8 cellular contexts compared by ENCODE assay signal in the genomic region with DNA sequence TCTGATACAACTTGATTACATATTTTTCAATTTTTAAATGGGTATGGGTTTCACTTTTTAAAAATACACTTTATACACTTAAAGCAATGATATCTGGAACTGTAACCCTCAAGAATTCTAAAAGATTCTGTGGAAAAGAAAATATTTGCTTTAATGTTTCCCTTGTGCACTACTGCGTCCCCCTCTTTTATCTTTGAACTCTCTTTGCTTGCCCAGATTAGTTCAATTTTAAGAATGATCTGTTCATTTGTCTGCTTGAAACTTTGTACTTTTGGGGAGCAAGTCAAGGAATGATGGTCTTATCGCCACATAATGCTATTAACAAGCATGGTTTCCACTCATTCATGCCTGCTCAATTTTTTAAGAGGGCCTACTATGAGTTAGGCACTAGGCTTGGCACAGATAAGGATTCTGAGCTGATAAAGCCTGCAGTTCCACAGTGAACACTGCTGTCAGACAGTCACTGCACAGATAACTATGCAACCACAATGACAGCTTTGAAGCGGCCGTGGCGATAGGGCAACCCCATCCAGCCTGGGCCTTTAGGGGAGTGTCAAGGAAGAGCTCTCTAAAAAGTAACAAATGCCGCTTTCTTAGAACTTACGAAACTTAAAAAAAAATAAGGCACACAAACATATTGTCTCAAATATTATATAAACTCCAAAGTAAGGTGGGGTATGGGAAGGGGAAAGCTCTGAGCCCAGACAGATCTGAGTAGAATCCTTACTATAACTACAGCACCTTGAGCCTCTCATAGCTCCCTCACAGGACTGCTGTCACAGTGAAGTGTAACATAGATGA. TPM values are rescaled to one million over a fixed set of nuclear protein-coding genes. Genes with fewer than 3 reads are reported as not detected.
DNase-seq lines count a peak whose midpoint lies in the region; ATAC-seq, FAIRE-seq and TF ChIP-seq lines count a peak whose summit lies in the region.

No MANE protein-coding gene starts in this region.

- peaks cover 34% of the 10 kb centered on the region for H4K20me1 ChIP-seq in astrocyte (ENCODE audit: insufficient read depth, low read length)
- H4K20me1 ChIP-seq in neural progenitor cell (ENCODE audit: low read depth) = peaks cover 46% of the 10 kb centered on the region

- H3K4me1 ChIP-seq in astrocyte (ENCODE audit: insufficient read depth, low read length) (peaks cover 46% of the 10 kb centered on the region), neural progenitor cell (peaks cover 70% of the 10 kb centered on the region)

- H3K9me3 Mint-ChIP-seq in astrocyte (ENCODE audit: unreplicated experiment) (no peaks in the 10 kb centered on the region), neural progenitor cell (no peaks in the 10 kb centered on the region), osteocyte (ENCODE audit: unreplicated experiment) (no peaks in the 10 kb centered on the region)

- H3K4me3 Mint-ChIP-seq in astrocyte (ENCODE audit: unreplicated experiment) (no peak overlapping the region), neural progenitor cell (no peak overlapping the region), osteocyte (ENCODE audit: unreplicated experiment) (no peak overlapping the region)

- peak overlapping the region; percentile 49 for H3K9ac ChIP-seq in astrocyte (ENCODE audit: low read length)
- no peak overlapping the region for H3K9ac ChIP-seq in neural progenitor cell

- no peaks in the 10 kb centered on the region for H3K9me3 ChIP-seq in astrocyte (ENCODE audit: insufficient read depth, low read depth, low read length)
- H3K9me3 ChIP-seq in neural progenitor cell (ENCODE audit: low read depth) = no peaks in the 10 kb centered on the region

- no peaks in the 10 kb centered on the region for H3K27me3 ChIP-seq in astrocyte (ENCODE audit: insufficient read depth, low read length)
- H3K27me3 ChIP-seq in neural progenitor cell = no peaks in the 10 kb centered on the region

- ATAC-seq in GM19395 (IDR thresholded peaks at IDR 0.05; ENCODE audit: unreplicated experiment) (no peak), GM21825 (IDR thresholded peaks at IDR 0.05; ENCODE audit: unreplicated experiment) (no peak)

- FAIRE-seq in GM12891 (lab: Jason Lieb, UNC) (peak; percentile 52), astrocyte (lab: Jason Lieb, UNC) (no peak)

- H3K27me3 Mint-ChIP-seq in astrocyte (ENCODE audit: low read depth, unreplicated experiment) = no peaks in the 10 kb centered on the region
- H3K27me3 Mint-ChIP-seq in neural progenitor cell (ENCODE audit: insufficient read depth, low read depth) = peaks cover 2% of the 10 kb centered on the region
- H3K27me3 Mint-ChIP-seq in osteocyte (ENCODE audit: unreplicated experiment) = no peaks in the 10 kb centered on the region

- TF ChIP-seq POLR2A in GM12891 (IDR thresholded peaks at IDR 0.05; ENCODE audit: low read depth, low read length) = no peak

- H3K36me3 ChIP-seq in astrocyte (ENCODE audit: insufficient read depth, low read length) (no peaks in the 10 kb centered on the region), neural progenitor cell (no peaks in the 10 kb centered on the region)

- peaks cover 47% of the 10 kb centered on the region for H3F3A ChIP-seq in neural progenitor cell (ENCODE audit: low read depth)

- DNase-seq in GM12891 (ENCODE audit: insufficient read length, low spot score) (no peak), T-helper 22 cell (ENCODE audit: low read depth) (peak; percentile 60), astrocyte (ENCODE audit: low read depth) (peak; percentile 46), neural progenitor cell (ENCODE audit: low spot score) (no peak), GDM1 (lab: John Stamatoyannopoulos, UW) (no peak), osteocyte (ENCODE audit: extremely low spot score, unreplicated experiment) (no peak)

- no peak for TF ChIP-seq CTCF in astrocyte (IDR thresholded peaks at IDR 0.05; ENCODE audit: insufficient read depth, low read depth, low read length)
- no peak for TF ChIP-seq CTCF in neural progenitor cell (IDR thresholded peaks at IDR 0.05)
- TF ChIP-seq CTCF in osteocyte (IDR thresholded peaks at IDR 0.05) = no peak

- H3K4me3 ChIP-seq in astrocyte (ENCODE audit: insufficient read depth, low read depth, low read length) (no peak overlapping the region), neural progenitor cell (no peak overlapping the region)

- H3K4me1 Mint-ChIP-seq in astrocyte (ENCODE audit: low read depth, unreplicated experiment) (peaks cover 41% of the 10 kb centered on the region), neural progenitor cell (peaks cover 15% of the 10 kb centered on the region), osteocyte (ENCODE audit: unreplicated experiment) (peaks cover 6% of the 10 kb centered on the region)

- H3K4me2 ChIP-seq in astrocyte (ENCODE audit: low read length) = peak overlapping the region; percentile 62
- peak overlapping the region; percentile 67 for H3K4me2 ChIP-seq in neural progenitor cell

- peaks cover 67% of the 10 kb centered on the region for H3K79me2 ChIP-seq in astrocyte (ENCODE audit: insufficient read depth, low read length)
- H3K79me2 ChIP-seq in neural progenitor cell (ENCODE audit: low read depth) = peaks cover 57% of the 10 kb centered on the region

- H3K36me3 Mint-ChIP-seq in astrocyte (ENCODE audit: low read depth, unreplicated experiment) (peaks cover 7% of the 10 kb centered on the region), neural progenitor cell (peaks cover 11% of the 10 kb centered on the region), osteocyte (ENCODE audit: unreplicated experiment) (no peaks in the 10 kb centered on the region)

- peak overlapping the region; percentile 77 for H3K27ac ChIP-seq in astrocyte (ENCODE audit: low read depth, low read length)
- peak overlapping the region; percentile 69 for H3K27ac ChIP-seq in neural progenitor cell

- H3K27ac Mint-ChIP-seq in astrocyte (ENCODE audit: unreplicated experiment) (no peak overlapping the region), neural progenitor cell (no peak overlapping the region), osteocyte (ENCODE audit: unreplicated experiment) (no peak overlapping the region)

- H2AFZ ChIP-seq in astrocyte (ENCODE audit: low read depth, low read length) (no peak overlapping the region), neural progenitor cell (replicated peaks) (no peak overlapping the region)

TF ChIP-seq in GM12891, 5 proteins besides CTCF, POLR2A, EP300 and RAD21:
- TF ChIP-seq TAF1 (IDR thresholded peaks at IDR 0.05; ENCODE audit: low read depth, low read length) = no peak
TF ChIP-seq in GM12891: peak in this region for 0.

RNA-seq across cellular contexts. Expression of gene FYN, which starts 29.7 kb away (rescaled TPM):
- polyA plus RNA-seq in GM12891 (2012; ENCODE audit: low read depth, missing spikeins) = 15.3 TPM
- total RNA-seq in astrocyte = 167 and 168 TPM in 2 replicates
- 149 and 167 TPM in 2 replicates for total RNA-seq in neural progenitor cell (ENCODE audit: low replicate concordance)
- total RNA-seq in osteocyte = 121 and 142 TPM in 2 replicates

Comparison
In these comparisons a context has a peak if more than half of its experiments do, and no peak if none do; other contexts are left out.
1. DNase-seq: peak in T-helper 22 cell (single experiment) and astrocyte (single experiment); none in GM12891 (single experiment), neural progenitor cell (single experiment), GDM1 (single experiment) and osteocyte (single experiment).